1 cellular context compared by ENCODE assay signal in genomic region chr2:65281626-65282351, GRCh38.
TF ChIP-seq lines count a peak whose summit lies in the region.

No MANE protein-coding gene starts in this region.

TF ChIP-seq in HepG2, 621 proteins besides CTCF, POLR2A, EP300 and RAD21:
- TF ChIP-seq ZNF710 (CRISPR knock-in tag; IDR thresholded peaks at IDR 0.05; ENCODE audit: borderline replicate concordance) (no peak), FOXA1 (IDR thresholded peaks at IDR 0.05) (no peak), FOXA1 (CRISPR knock-in tag; IDR thresholded peaks at IDR 0.05) (0 out of 2 replicates have a peak, but pooled peaks have one; percentile 42), PCBP2 (optimal IDR thresholded peaks at IDR 0.05; ENCODE audit: low read depth, low read length, poor library complexity, severe bottlenecking) (peak; percentile 60), ZNF484 (CRISPR knock-in tag; IDR thresholded peaks at IDR 0.05; ENCODE audit: borderline replicate concordance, low read depth) (no peak), HNRNPK (IDR thresholded peaks at IDR 0.05; ENCODE audit: low read depth, low read length, poor library complexity, severe bottlenecking) (peak; percentile 95), ZNF639 (CRISPR knock-in tag; conservative IDR thresholded peaks at IDR 0.05) (no peak), ELF4 (CRISPR knock-in tag; IDR thresholded peaks at IDR 0.05; ENCODE audit: borderline replicate concordance) (no peak), ZNF562 (CRISPR knock-in tag; IDR thresholded peaks at IDR 0.05; ENCODE audit: borderline replicate concordance) (no peak), SKI (IDR thresholded peaks at IDR 0.05; ENCODE audit: partially characterized antibody) (no peak), RNF219 (CRISPR knock-in tag; IDR thresholded peaks at IDR 0.05) (no peak), TFAP4 (IDR thresholded peaks at IDR 0.05; ENCODE audit: borderline replicate concordance, low read depth) (peak; percentile 40)
